In genomic region chr2:100877555-100877954, GRCh38 we compare ENCODE assay signal across 14 cellular contexts. TPM values are rescaled to one million over a fixed set of nuclear protein-coding genes. Genes with fewer than 3 reads are reported as not detected.
DNase-seq lines count a peak whose midpoint lies in the region; ATAC-seq and TF ChIP-seq lines count a peak whose summit lies in the region.
"Had no signal": no experiment of that assay in that cellular context is flagged by ENCODE, and none has a peak within 500 bp of the region (broad histone marks: within the 10 kb centered on the region; RNA-seq: fewer than 3 reads in every experiment).

No MANE protein-coding gene starts in this region.

- ATAC-seq in gastroesophageal sphincter = peak; percentile 32
- ATAC-seq in HG03342 (IDR thresholded peaks at IDR 0.05; ENCODE audit: unreplicated experiment) = no peak

- no peak for TF ChIP-seq EP300 in gastroesophageal sphincter (IDR thresholded peaks at IDR 0.05)

- H3K79me2 ChIP-seq in smooth muscle cell (ENCODE audit: low read depth) = peaks cover 19% of the 10 kb centered on the region

- H3K27me3 ChIP-seq in gastroesophageal sphincter = no peaks in the 10 kb centered on the region
- no peaks in the 10 kb centered on the region for H3K27me3 ChIP-seq in smooth muscle cell (ENCODE audit: low read depth)
- H3K27me3 ChIP-seq: ovary had no signal

- in situ Hi-C loops in GM13977 (cut with MboI; ENCODE audit: low pct_unique_long_range_greater_than_20kb, low sequenced_read_pairs, unreplicated experiment) = no loop called here

- peaks cover 0 to 43% (median 5%) of the 10 kb centered on the region in 3 donors for H3K4me1 ChIP-seq in gastroesophageal sphincter
- peaks cover 11% of the 10 kb centered on the region for H3K4me1 ChIP-seq in smooth muscle cell (ENCODE audit: low read depth)

- H3F3A ChIP-seq in smooth muscle cell (ENCODE audit: low read depth) = peaks cover 22% of the 10 kb centered on the region

- H4K20me1 ChIP-seq in smooth muscle cell (ENCODE audit: low read depth) = peaks cover 11% of the 10 kb centered on the region

- TF ChIP-seq CTCF in gastroesophageal sphincter (IDR thresholded peaks at IDR 0.05) (no peak), smooth muscle cell (IDR thresholded peaks at IDR 0.05; ENCODE audit: borderline replicate concordance, insufficient read depth, poor library complexity, severe bottlenecking) (no peak), GM13977 (IDR thresholded peaks at IDR 0.05; ENCODE audit: extremely low read depth, insufficient read depth, missing control alignments) (no peak)

- TF ChIP-seq POLR2A in gastroesophageal sphincter (IDR thresholded peaks at IDR 0.05) = no peak

- no peak overlapping the region for H3K4me3 ChIP-seq in gastroesophageal sphincter
- H3K4me3 ChIP-seq in smooth muscle cell = no peak overlapping the region
- H3K4me3 ChIP-seq: ovary had no signal

- H3K36me3 ChIP-seq in gastroesophageal sphincter = no peaks in the 10 kb centered on the region
- no peaks in the 10 kb centered on the region for H3K36me3 ChIP-seq in smooth muscle cell (ENCODE audit: low read depth)
- H3K36me3 ChIP-seq: ovary had no signal

- H3K4me2 ChIP-seq in smooth muscle cell = no peak overlapping the region

- peak; percentile 84 for DNase-seq in HS-5 (ENCODE audit: low read depth)
- DNase-seq in astrocyte of the hippocampus (ENCODE audit: low read depth, low spot score) = peak; percentile 41
- no peak for DNase-seq in smooth muscle cell (lab: John Stamatoyannopoulos, UW; ENCODE audit: unreplicated experiment)
- DNase-seq in NCI-H1694 (lab: John Stamatoyannopoulos, UW) = no peak
- DNase-seq in NCI-H1105 (lab: John Stamatoyannopoulos, UW) = no peak
- DNase-seq in GM13977 (ENCODE audit: low spot score) = no peak
- DNase-seq: activated CD8-positive, alpha-beta memory T cell treated with anti-CD3 and anti-CD28 coated beads, Interleukin-2, amount 50 U/mL, for 4 hours; amniotic stem cell; COR-L47; NCI-H510A treated with DMSO at 0.1 percent for 48 hours; ovary; SHP77 had no signal

- no peak overlapping the region for H2AFZ ChIP-seq in smooth muscle cell (ENCODE audit: low read depth)

- WGBS in gastroesophageal sphincter (ENCODE audit: low coverage in 1 of 2), 2 donors = 61 to 65% methylated on average over 3 to 4 of the region's 5 CpGs
- WGBS in smooth muscle cell (ENCODE audit: low lambda C conversion rate) = 68% methylated on average over 5 of the region's 5 CpGs

- H3K27ac ChIP-seq in gastroesophageal sphincter (peak overlapping the region in 2 of 4 donors; percentile 20 to 59), smooth muscle cell (ENCODE audit: low read depth) (peak overlapping the region; percentile 54)
- H3K27ac ChIP-seq: ovary had no signal

- no peak overlapping the region for H3K9ac ChIP-seq in smooth muscle cell (ENCODE audit: low read depth)

- H3K9me3 ChIP-seq in gastroesophageal sphincter (no peaks in the 10 kb centered on the region), smooth muscle cell (replicated peaks; ENCODE audit: low read depth) (no peaks in the 10 kb centered on the region)
- H3K9me3 ChIP-seq: ovary had no signal

RNA-seq across cellular contexts. Expression of gene NPAS2, which starts 57.6 kb away (rescaled TPM):
- total RNA-seq in gastroesophageal sphincter = 10 to 100 TPM; 11.8 to 46.5 (median 21.7) TPM
- 10.8 and 20.7 TPM in 2 replicates for total RNA-seq in smooth muscle cell
- polyA plus RNA-seq in smooth muscle cell = 20.2 and 24.3 TPM in 2 replicates

Comparison
In these comparisons a context has a peak if more than half of its experiments do, and no peak if none do; other contexts are left out.
1. DNase-seq: peak in HS-5 (single experiment) and astrocyte of the hippocampus (single experiment); none in smooth muscle cell (single experiment), NCI-H1694 (single experiment), NCI-H1105 (single experiment) and GM13977 (single experiment).